In genomic region chr6:133977983-133978895, GRCh38 we compare ENCODE assay signal across 8 cellular contexts. TPM values are rescaled to one million over a fixed set of nuclear protein-coding genes. Genes with fewer than 3 reads are reported as not detected.
A peak's percentile ranks its signal among the peaks of the same experiment; 100 is the strongest.
DNase-seq lines count a peak whose midpoint lies in the region; ATAC-seq and TF ChIP-seq lines count a peak whose summit lies in the region.

No MANE protein-coding gene starts in this region.

- H4K20me1 ChIP-seq in fibroblast of lung (ENCODE audit: control insufficient read depth, extremely low read depth, insufficient read depth, low read length) = no peaks in the 10 kb centered on the region

- H3K4me3 ChIP-seq in right atrium auricular region (no peak overlapping the region), fibroblast of lung (replicated peaks in 1 of 4; ENCODE audit: control extremely low read depth in 1 of 4, insufficient read depth in 1 of 4, low read depth in 3 of 4, low read length in 4 of 4) (no peak overlapping the region), upper lobe of right lung (no peak overlapping the region)

- DNase-seq in Right ventricle myocardium inferior (ENCODE audit: missing footprints) (no peak), right atrium auricular region (ENCODE audit: low spot score) (no peak), NCI-H524 treated with DMSO at 0.1 percent for 48 hours (lab: John Stamatoyannopoulos, UW) (peak; percentile 92), fibroblast of lung (ENCODE audit: low read depth in 2 of 2) (peak; percentile 76 to 79), upper lobe of right lung (no peak), DMS79 treated with DMSO at 0.1 percent for 48 hours (lab: John Stamatoyannopoulos, UW) (no peak), HEK293T (ENCODE audit: extremely low spot score) (no peak)
- DNase-seq in activated naive CD4-positive, alpha-beta T cell treated with anti-CD3 and anti-CD28 coated beads, Interleukin-2, amount 10 ng/mL, durations not matched to agents 7 days and 5 days = no peak

- H3K27me3 ChIP-seq in right atrium auricular region = no peaks in the 10 kb centered on the region
- no peaks in the 10 kb centered on the region for H3K27me3 ChIP-seq in fibroblast of lung (ENCODE audit: control insufficient read depth, insufficient read depth, low read length)
- H3K27me3 ChIP-seq in upper lobe of right lung = no peaks in the 10 kb centered on the region

- H3K4me2 ChIP-seq in fibroblast of lung (ENCODE audit: extremely low read depth, insufficient read depth, low read length) = no peak overlapping the region

- ATAC-seq in Right ventricle myocardium inferior (peak; percentile 65), upper lobe of right lung (peak; percentile 85)

- POLR2A ChIA-PET in HEK293T (lab: Yijun Ruan, JAX) = interaction anchor here (1.5 kb wide), 1 partner anchor 74 kb away, joined by 6 read pairs; the partner anchor contains the start of gene SLC2A12

- no peaks in the 10 kb centered on the region for H3K9me3 Mint-ChIP-seq in activated naive CD4-positive, alpha-beta T cell treated with anti-CD3 and anti-CD28 coated beads, Interleukin-2, amount 10 ng/mL, durations not matched to agents 7 days and 5 days

- H3K9me3 ChIP-seq in right atrium auricular region (no peaks in the 10 kb centered on the region), fibroblast of lung (ENCODE audit: control insufficient read depth, insufficient read depth, low read depth, low read length) (no peaks in the 10 kb centered on the region), upper lobe of right lung (no peaks in the 10 kb centered on the region)

- CTCF ChIA-PET in activated naive CD4-positive, alpha-beta T cell treated with anti-CD3 and anti-CD28 coated beads, Interleukin-2, amount 10 ng/mL, durations not matched to agents 7 days and 5 days (lab: Charles Lee) = interaction anchor here (0.8 to 8.3 kb wide), 3 partner anchors 71 to 119 kb away, joined by 3 to 109 read pairs (median 4); no protein-coding TSS in a partner anchor
- CTCF ChIA-PET in HEK293T (lab: Yijun Ruan, JAX) = interaction anchor here (0.6 to 3.0 kb wide), 6 partner anchors 10 to 119 kb away, joined by 3 to 25 read pairs (median 4); no protein-coding TSS in a partner anchor

- no peak overlapping the region for H3K9ac ChIP-seq in fibroblast of lung (ENCODE audit: insufficient read depth, low read length)

- H3K27ac ChIP-seq in right atrium auricular region (no peak overlapping the region), fibroblast of lung (ENCODE audit: insufficient read depth, low read length) (no peak overlapping the region), upper lobe of right lung (peak overlapping the region; percentile 12)

- H3K36me3 ChIP-seq in right atrium auricular region = peaks cover 11% of the 10 kb centered on the region
- H3K36me3 ChIP-seq in fibroblast of lung (ENCODE audit: control insufficient read depth, insufficient read depth, low read length) = no peaks in the 10 kb centered on the region
- peaks cover 13% of the 10 kb centered on the region for H3K36me3 ChIP-seq in upper lobe of right lung

- peaks cover 0 to 25% of the 10 kb centered on the region in 2 donors for H3K4me1 ChIP-seq in right atrium auricular region
- H3K4me1 ChIP-seq in fibroblast of lung (ENCODE audit: control insufficient read depth, extremely low read depth, insufficient read depth, low read length) = peaks cover 4% of the 10 kb centered on the region
- H3K4me1 ChIP-seq in upper lobe of right lung = peaks cover 10% of the 10 kb centered on the region

- H3K27me3 Mint-ChIP-seq in activated naive CD4-positive, alpha-beta T cell treated with anti-CD3 and anti-CD28 coated beads, Interleukin-2, amount 10 ng/mL, durations not matched to agents 7 days and 5 days = no peaks in the 10 kb centered on the region

- H3K36me3 Mint-ChIP-seq in activated naive CD4-positive, alpha-beta T cell treated with anti-CD3 and anti-CD28 coated beads, Interleukin-2, amount 10 ng/mL, durations not matched to agents 7 days and 5 days = peaks cover 16% of the 10 kb centered on the region

- peaks cover 4% of the 10 kb centered on the region for H3K79me2 ChIP-seq in fibroblast of lung (ENCODE audit: control insufficient read depth, insufficient read depth, low read length)

- TF ChIP-seq CTCF in right atrium auricular region (IDR thresholded peaks at IDR 0.05) = no peak
- no peak for TF ChIP-seq CTCF in fibroblast of lung (conservative IDR thresholded peaks at IDR 0.05 in 1 of 2, IDR thresholded peaks at IDR 0.05 in 1 of 2; ENCODE audit: low read depth in 1 of 2, low read length in 2 of 2)
- no peak for TF ChIP-seq CTCF in upper lobe of right lung (IDR thresholded peaks at IDR 0.05)

- intact Hi-C loops in Right ventricle myocardium inferior (cut with DNase I) = no loop called here
- intact Hi-C loops in upper lobe of right lung (cut with DNase I) = loop anchor here (5.0 kb wide), 1 partner anchor 79 kb away; no protein-coding TSS in a partner anchor

- no peak overlapping the region for H3K27ac Mint-ChIP-seq in activated naive CD4-positive, alpha-beta T cell treated with anti-CD3 and anti-CD28 coated beads, Interleukin-2, amount 10 ng/mL, durations not matched to agents 7 days and 5 days

- no peak overlapping the region for H2AFZ ChIP-seq in fibroblast of lung (ENCODE audit: low read length)

- peaks cover 23% of the 10 kb centered on the region for H3K4me1 Mint-ChIP-seq in activated naive CD4-positive, alpha-beta T cell treated with anti-CD3 and anti-CD28 coated beads, Interleukin-2, amount 10 ng/mL, durations not matched to agents 7 days and 5 days

- no peak overlapping the region for H3K4me3 Mint-ChIP-seq in activated naive CD4-positive, alpha-beta T cell treated with anti-CD3 and anti-CD28 coated beads, Interleukin-2, amount 10 ng/mL, durations not matched to agents 7 days and 5 days

TF ChIP-seq in HEK293T, 16 proteins besides CTCF, POLR2A, EP300 and RAD21:
- TF ChIP-seq TARDBP (IDR thresholded peaks at IDR 0.05) (no peak), ZNF384 (IDR thresholded peaks at IDR 0.05) (no peak), PKNOX1 (IDR thresholded peaks at IDR 0.05) (no peak; the same call in 1 of the 2 replicates), ELF4 (IDR thresholded peaks at IDR 0.05) (no peak), SUZ12 (IDR thresholded peaks at IDR 0.05) (no peak)

RNA-seq across cellular contexts. Expression of gene TBPL1, which starts 25.2 kb away (rescaled TPM):
- total RNA-seq in Right ventricle myocardium inferior (14.5 TPM), right atrium auricular region (10 to 100 TPM; 18.9 to 22.6 TPM), fibroblast of lung (15.4 and 18.8 TPM in 2 replicates), upper lobe of right lung (18.7 TPM)
- polyA plus RNA-seq in fibroblast of lung = 37.6 and 47.8 TPM in 2 replicates
- 32.6 and 38.6 TPM in 2 replicates for polyA plus RNA-seq in fibroblast of lung (2012)
- 0.39 and 2.2 TPM in 2 replicates for polyA minus RNA-seq in fibroblast of lung (ENCODE audit: low replicate concordance)

Comparison
In these comparisons a context has a peak if more than half of its experiments do, and no peak if none do; other contexts are left out.
1. DNase-seq: peak in NCI-H524 treated with DMSO at 0.1 percent for 48 hours (single experiment) and fibroblast of lung (2 of 2); none in Right ventricle myocardium inferior (single experiment), right atrium auricular region (single experiment), upper lobe of right lung (single experiment), DMS79 treated with DMSO at 0.1 percent for 48 hours (single experiment), activated naive CD4-positive, alpha-beta T cell treated with anti-CD3 and anti-CD28 coated beads, Interleukin-2, amount 10 ng/mL, durations not matched to agents 7 days and 5 days (single experiment) and HEK293T (single experiment).